ENCODE assay signal across 8 cellular contexts in the genomic region with DNA sequence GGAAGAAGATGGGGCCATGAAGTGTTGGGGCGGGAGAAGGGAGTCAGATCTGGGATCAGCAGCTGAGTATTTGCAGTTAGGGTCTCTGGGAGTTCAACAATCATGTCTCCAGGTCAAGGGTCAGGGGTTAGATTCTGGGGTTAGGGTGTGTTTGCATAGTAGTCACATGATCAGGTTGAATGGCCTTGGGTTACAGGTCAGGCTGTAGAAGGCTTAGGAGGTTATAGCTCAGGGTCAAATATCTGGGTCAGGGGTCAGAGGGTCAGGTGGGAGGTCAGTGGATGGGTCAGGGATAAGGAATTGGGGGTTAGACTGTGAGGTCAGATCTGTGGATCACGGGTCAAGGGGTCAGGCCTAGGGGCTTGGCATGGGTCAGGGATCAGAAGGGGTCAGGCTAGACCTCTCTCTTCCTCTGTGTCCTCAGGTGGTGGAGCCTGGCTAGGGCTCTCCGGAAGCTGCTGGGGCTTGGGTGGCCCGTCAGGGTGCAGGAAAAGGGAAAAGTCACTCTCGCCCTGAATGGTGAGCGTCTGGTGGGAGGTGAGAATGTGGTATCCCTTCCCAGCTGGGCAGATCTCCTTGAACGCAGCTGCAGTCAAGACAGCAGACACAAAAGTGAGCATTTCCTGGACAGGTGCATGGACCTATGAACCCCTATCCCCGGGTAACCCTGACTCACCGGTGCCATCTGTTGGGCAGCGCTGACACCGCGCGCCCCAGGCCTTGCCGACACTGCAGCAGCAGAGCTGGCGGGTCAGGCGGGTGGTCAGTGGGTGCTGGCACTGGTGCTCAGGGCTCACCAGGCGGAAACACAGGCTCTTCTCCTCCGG. TPM values are rescaled to one million over a fixed set of nuclear protein-coding genes. Genes with fewer than 3 reads are reported as not detected.
DNase-seq lines count a peak whose midpoint lies in the region; ATAC-seq and TF ChIP-seq lines count a peak whose summit lies in the region.

No MANE protein-coding gene starts in this region.

- H3K4me1 Mint-ChIP-seq in activated T-helper 17 cell treated with anti-CD3 and anti-CD28 coated beads, Interleukin-2, amount 50 U/mL, for 72 hours, result peaks cover 53% of the 10 kb centered on the region

- H3K4me3 Mint-ChIP-seq in activated T-helper 17 cell treated with anti-CD3 and anti-CD28 coated beads, Interleukin-2, amount 50 U/mL, for 72 hours, result peak overlapping the region; percentile 42

- peak; percentile 47 for TF ChIP-seq CTCF in HFF-Myc (IDR thresholded peaks at IDR 0.05; ENCODE audit: low read depth, low read length, missing control alignments)

- H3K9me3 Mint-ChIP-seq in activated T-helper 17 cell treated with anti-CD3 and anti-CD28 coated beads, Interleukin-2, amount 50 U/mL, for 72 hours, result no peaks in the 10 kb centered on the region

- H3K27me3 Mint-ChIP-seq in activated T-helper 17 cell treated with anti-CD3 and anti-CD28 coated beads, Interleukin-2, amount 50 U/mL, for 72 hours, result no peaks in the 10 kb centered on the region

- ATAC-seq in activated T-helper 17 cell treated with anti-CD3 and anti-CD28 coated beads, Interleukin-2, amount 50 U/mL, for 72 hours (replicated peaks), result peak; percentile 46
- no peak for ATAC-seq in GM21367 (IDR thresholded peaks at IDR 0.05; ENCODE audit: unreplicated experiment)

- intact Hi-C loops in head of caudate nucleus (cut with DNase I), result no loop called here

- H3K27ac Mint-ChIP-seq in activated T-helper 17 cell treated with anti-CD3 and anti-CD28 coated beads, Interleukin-2, amount 50 U/mL, for 72 hours, result peak overlapping the region; percentile 20

- peaks cover 60% of the 10 kb centered on the region for H3K36me3 Mint-ChIP-seq in activated T-helper 17 cell treated with anti-CD3 and anti-CD28 coated beads, Interleukin-2, amount 50 U/mL, for 72 hours (ENCODE audit: low read depth)

- peak; percentile 67 for DNase-seq in DMS79 treated with DMSO at 0.1 percent for 48 hours (lab: John Stamatoyannopoulos, UW)
- DNase-seq in HFF-Myc (ENCODE audit: extremely low read depth, low read depth), result no peak
- peak; percentile 40 for DNase-seq in NCI-H748 treated with DMSO at 0.1 percent for 48 hours (lab: John Stamatoyannopoulos, UW)
- peak in 26 of 42 donors; percentile 27 to 76 (median 62) for DNase-seq in head of caudate nucleus
- peak; percentile 44 for DNase-seq in stimulated activated CD4-positive, alpha-beta T cell treated with anti-CD3 and anti-CD28 coated beads, Interleukin-1b, Interleukin-23, amount 100 ng/mL, for 48 hours
- no peak for DNase-seq in cerebellar nuclear complex (lab: John Stamatoyannopoulos, UW)

- no peak overlapping the region for H3K4me3 ChIP-seq in HFF-Myc (replicated peaks; ENCODE audit: low read depth, low read length)

RNA-seq across cellular contexts. Expression of a gene that starts 6.4 kb away (rescaled TPM):
- 100 to 1,000 TPM in 1 of 2 donors, 10 to 100 TPM in 1; 54.3 to 124 TPM for total RNA-seq in activated T-helper 17 cell treated with anti-CD3 and anti-CD28 coated beads, Interleukin-2, amount 50 U/mL, for 72 hours

RNA-seq across cellular contexts. Expression of a gene that starts 18.5 kb away (rescaled TPM):
- total RNA-seq in activated T-helper 17 cell treated with anti-CD3 and anti-CD28 coated beads, Interleukin-2, amount 50 U/mL, for 72 hours, result 10 to 100 TPM; 30.3 to 49.4 TPM

RNA-seq across cellular contexts. Expression of a gene that starts 20.6 kb away (rescaled TPM):
- 10 to 100 TPM; 39.0 to 42.2 TPM for total RNA-seq in activated T-helper 17 cell treated with anti-CD3 and anti-CD28 coated beads, Interleukin-2, amount 50 U/mL, for 72 hours

RNA-seq across cellular contexts. Expression of a gene that starts 24.1 kb away (rescaled TPM):
- total RNA-seq in activated T-helper 17 cell treated with anti-CD3 and anti-CD28 coated beads, Interleukin-2, amount 50 U/mL, for 72 hours, result 100 to 1,000 TPM; 126 to 167 TPM

RNA-seq across cellular contexts. Expression of a gene that starts 26.9 kb away (rescaled TPM):
- total RNA-seq in activated T-helper 17 cell treated with anti-CD3 and anti-CD28 coated beads, Interleukin-2, amount 50 U/mL, for 72 hours, result 10 to 100 TPM; 80.4 to 86.8 TPM

Comparison
In these comparisons a context has a peak if more than half of its experiments do, and no peak if none do; other contexts are left out.
1. DNase-seq: peak in DMS79 treated with DMSO at 0.1 percent for 48 hours (single experiment), NCI-H748 treated with DMSO at 0.1 percent for 48 hours (single experiment), head of caudate nucleus (26 of 42) and stimulated activated CD4-positive, alpha-beta T cell treated with anti-CD3 and anti-CD28 coated beads, Interleukin-1b, Interleukin-23, amount 100 ng/mL, for 48 hours (single experiment); none in HFF-Myc (single experiment) and cerebellar nuclear complex (0 of 2).